ENCODE assay signal across 11 cellular contexts in the genomic region with DNA sequence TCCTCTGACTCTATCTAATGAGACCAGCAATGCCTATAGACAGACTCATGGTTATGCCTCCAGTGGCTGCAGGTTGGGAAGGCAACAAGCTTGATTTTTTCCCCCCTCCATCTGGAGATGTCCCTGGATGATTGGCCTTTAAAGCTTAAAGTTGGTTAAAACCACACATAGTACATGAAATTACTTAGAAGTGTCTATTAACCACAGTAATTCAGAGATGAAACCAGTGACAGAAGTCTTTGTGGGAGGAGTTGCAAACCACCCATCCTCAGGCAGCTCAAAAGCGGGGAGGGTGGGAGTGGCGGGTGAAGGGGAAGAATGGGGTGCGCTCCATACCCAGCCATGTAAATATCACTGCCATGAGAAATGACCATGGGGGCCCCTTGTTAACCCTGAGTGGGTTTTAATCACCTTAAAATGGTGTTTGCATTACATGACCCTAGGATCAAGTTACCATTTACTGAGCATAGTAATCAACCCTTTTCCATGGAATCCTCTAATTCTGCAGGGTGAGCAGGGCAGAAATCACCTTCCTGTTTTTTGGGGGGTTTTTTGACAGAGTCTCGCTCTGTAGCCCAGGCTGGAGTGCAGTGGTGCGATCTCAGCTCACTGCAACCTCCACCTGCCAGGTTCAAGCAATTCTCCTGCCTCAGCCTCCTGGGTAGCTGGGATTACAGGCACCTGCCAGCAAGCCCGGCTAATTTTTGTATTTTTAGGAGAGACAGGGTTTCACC.
DNase-seq lines count a peak whose midpoint lies in the region; ATAC-seq and TF ChIP-seq lines count a peak whose summit lies in the region.
"Had no signal": no experiment of that assay in that cellular context is flagged by ENCODE, and none has a peak within 500 bp of the region (broad histone marks: within the 10 kb centered on the region; RNA-seq: fewer than 3 reads in every experiment).

No MANE protein-coding gene starts in this region.

- H3K9ac ChIP-seq in MM.1S (ENCODE audit: low read length), result no peak overlapping the region

- peaks cover 16% of the 10 kb centered on the region for H3K79me2 ChIP-seq in MM.1S (ENCODE audit: low read length)

- H3K36me3 ChIP-seq in thoracic aorta, result no peaks in the 10 kb centered on the region
- no peaks in the 10 kb centered on the region for H3K36me3 ChIP-seq in MM.1S (replicated peaks; ENCODE audit: insufficient read depth, low read length)

- H3K4me3 ChIP-seq in thoracic aorta, result no peak overlapping the region
- H3K4me3 ChIP-seq in MM.1S (ENCODE audit: low read length), result no peak overlapping the region

- H3K27ac ChIP-seq in thoracic aorta (peak overlapping the region; percentile 46 to 59), MM.1S (ENCODE audit: low read length) (no peak overlapping the region)

- H3K4me1 ChIP-seq in thoracic aorta (ENCODE audit: control insufficient read depth in 1 of 2, low read depth in 2 of 2) (peaks cover 7 to 31% of the 10 kb centered on the region in 2 donors), MM.1S (ENCODE audit: low read length) (no peaks in the 10 kb centered on the region)

- H3K27me3 Mint-ChIP-seq in activated T-helper 1 cell treated with anti-CD3 and anti-CD28 coated beads, Interleukin-12 subunit alpha, Interleukin-12 subunit beta, Interleukin-2, Interleukin-4 antibody, amounts not matched to agents 30 ng/mL and 10 ng/mL and 1 ng/mL, durations not matched to agents 14 hours and 24 hours and 36 hours (ENCODE audit: insufficient read depth), result no peaks in the 10 kb centered on the region
- H3K27me3 Mint-ChIP-seq: IgD-negative memory B cell had no signal

- H3K4me3 Mint-ChIP-seq in activated T-helper 1 cell treated with anti-CD3 and anti-CD28 coated beads, Interleukin-12 subunit alpha, Interleukin-12 subunit beta, Interleukin-2, Interleukin-4 antibody, amounts not matched to agents 30 ng/mL and 10 ng/mL and 1 ng/mL, durations not matched to agents 14 hours and 24 hours and 36 hours, result peak overlapping the region; percentile 28
- H3K4me3 Mint-ChIP-seq: IgD-negative memory B cell had no signal

- H3K9me3 ChIP-seq in thoracic aorta, result no peaks in the 10 kb centered on the region
- H3K9me3 ChIP-seq in MM.1S (replicated peaks; ENCODE audit: insufficient read depth, low read length), result no peaks in the 10 kb centered on the region

- ATAC-seq in HG03060 (IDR thresholded peaks at IDR 0.05; ENCODE audit: low read depth, unreplicated experiment) (peak; percentile 52), thoracic aorta (ENCODE audit: insufficient number of reproducible peaks, low FRiP score, low read depth) (no peak)

- no peaks in the 10 kb centered on the region for H4K20me1 ChIP-seq in MM.1S (ENCODE audit: insufficient read depth, low read length)

- no peaks in the 10 kb centered on the region for H3K9me2 ChIP-seq in MM.1S (replicated peaks; ENCODE audit: insufficient read depth, low read length)

- H3K4me1 Mint-ChIP-seq in activated T-helper 1 cell treated with anti-CD3 and anti-CD28 coated beads, Interleukin-12 subunit alpha, Interleukin-12 subunit beta, Interleukin-2, Interleukin-4 antibody, amounts not matched to agents 30 ng/mL and 10 ng/mL and 1 ng/mL, durations not matched to agents 14 hours and 24 hours and 36 hours (ENCODE audit: low read depth), result peaks cover 75% of the 10 kb centered on the region

- no peak overlapping the region for H2AFZ ChIP-seq in MM.1S (ENCODE audit: low read length)

- intact Hi-C loops in activated T-helper 1 cell treated with anti-CD3 and anti-CD28 coated beads, Interleukin-12 subunit alpha, Interleukin-12 subunit beta, Interleukin-2, Interleukin-4 antibody, amounts not matched to agents 30 ng/mL and 10 ng/mL and 1 ng/mL, durations not matched to agents 14 hours and 24 hours and 36 hours (cut with micrococcal nuclease), result loop anchor here (1.0 to 2.0 kb wide), 3 partner anchors 19 to 671 kb away; partner anchors contain the start of genes EFCAB11 and TDP1

- peaks cover 36% of the 10 kb centered on the region for H3K36me3 Mint-ChIP-seq in activated T-helper 1 cell treated with anti-CD3 and anti-CD28 coated beads, Interleukin-12 subunit alpha, Interleukin-12 subunit beta, Interleukin-2, Interleukin-4 antibody, amounts not matched to agents 30 ng/mL and 10 ng/mL and 1 ng/mL, durations not matched to agents 14 hours and 24 hours and 36 hours (ENCODE audit: low read depth)

- TF ChIP-seq CTCF in thoracic aorta (IDR thresholded peaks at IDR 0.05), result no peak
- TF ChIP-seq CTCF in MM.1S (IDR thresholded peaks at IDR 0.05; ENCODE audit: low read length), result no peak

- DNase-seq in stimulated activated CD4-positive, alpha-beta T cell treated with anti-CD3 and anti-CD28 coated beads, Interleukin-12 subunit alpha, Interleukin-12 subunit beta, amount 100 ng/mL, for 48 hours (ENCODE audit: low read depth in 2 of 3, low spot score in 1 of 3), result peak in 2 of 3 donors; percentile 21 to 25
- DNase-seq in stimulated activated CD4-positive, alpha-beta T cell treated with anti-CD3 and anti-CD28 coated beads, Interleukin-12 subunit alpha, Interleukin-12 subunit beta, amount 100 ng/mL, for 4 hours, result no peak
- DNase-seq in activated T-helper 1 cell treated with anti-CD3 and anti-CD28 coated beads, Interleukin-12 subunit alpha, Interleukin-12 subunit beta, Interleukin-2, Interleukin-4 antibody, amounts not matched to agents 30 ng/mL and 10 ng/mL and 1 ng/mL, durations not matched to agents 14 hours and 24 hours and 36 hours (ENCODE audit: low spot score), result peak; percentile 9
- no peak for DNase-seq in thoracic aorta (ENCODE audit: low spot score)
- no peak for DNase-seq in MM.1S
- DNase-seq in kidney glomerular epithelial cell (lab: John Stamatoyannopoulos, UW), result no peak
- DNase-seq in NCI-H1694 (lab: John Stamatoyannopoulos, UW), result no peak
- DNase-seq: effector CD4-positive, alpha-beta T cell; posterior cingulate gyrus had no signal

- H3K4me2 ChIP-seq in MM.1S (ENCODE audit: low read depth, low read length), result no peak overlapping the region

- no peaks in the 10 kb centered on the region for H3K27me3 ChIP-seq in thoracic aorta (replicated peaks; ENCODE audit: insufficient read depth)
- no peaks in the 10 kb centered on the region for H3K27me3 ChIP-seq in MM.1S (replicated peaks; ENCODE audit: insufficient read depth, low read length)

- H3F3A ChIP-seq in MM.1S (ENCODE audit: insufficient read depth, low read length), result no peaks in the 10 kb centered on the region

- H3K27ac Mint-ChIP-seq in activated T-helper 1 cell treated with anti-CD3 and anti-CD28 coated beads, Interleukin-12 subunit alpha, Interleukin-12 subunit beta, Interleukin-2, Interleukin-4 antibody, amounts not matched to agents 30 ng/mL and 10 ng/mL and 1 ng/mL, durations not matched to agents 14 hours and 24 hours and 36 hours, result peak overlapping the region; percentile 45

- no peaks in the 10 kb centered on the region for H3K9me3 Mint-ChIP-seq in activated T-helper 1 cell treated with anti-CD3 and anti-CD28 coated beads, Interleukin-12 subunit alpha, Interleukin-12 subunit beta, Interleukin-2, Interleukin-4 antibody, amounts not matched to agents 30 ng/mL and 10 ng/mL and 1 ng/mL, durations not matched to agents 14 hours and 24 hours and 36 hours
- H3K9me3 Mint-ChIP-seq: IgD-negative memory B cell had no signal

Comparison
In these comparisons a context has a peak if more than half of its experiments do, and no peak if none do; other contexts are left out.
1. DNase-seq: peak in stimulated activated CD4-positive, alpha-beta T cell treated with anti-CD3 and anti-CD28 coated beads, Interleukin-12 subunit alpha, Interleukin-12 subunit beta, amount 100 ng/mL, for 48 hours (2 of 3) and activated T-helper 1 cell treated with anti-CD3 and anti-CD28 coated beads, Interleukin-12 subunit alpha, Interleukin-12 subunit beta, Interleukin-2, Interleukin-4 antibody, amounts not matched to agents 30 ng/mL and 10 ng/mL and 1 ng/mL, durations not matched to agents 14 hours and 24 hours and 36 hours (single experiment); none in stimulated activated CD4-positive, alpha-beta T cell treated with anti-CD3 and anti-CD28 coated beads, Interleukin-12 subunit alpha, Interleukin-12 subunit beta, amount 100 ng/mL, for 4 hours (single experiment), thoracic aorta (single experiment), MM.1S (single experiment), kidney glomerular epithelial cell (single experiment) and NCI-H1694 (single experiment).